ENCODE assay signal across 8 cellular contexts in the genomic region with DNA sequence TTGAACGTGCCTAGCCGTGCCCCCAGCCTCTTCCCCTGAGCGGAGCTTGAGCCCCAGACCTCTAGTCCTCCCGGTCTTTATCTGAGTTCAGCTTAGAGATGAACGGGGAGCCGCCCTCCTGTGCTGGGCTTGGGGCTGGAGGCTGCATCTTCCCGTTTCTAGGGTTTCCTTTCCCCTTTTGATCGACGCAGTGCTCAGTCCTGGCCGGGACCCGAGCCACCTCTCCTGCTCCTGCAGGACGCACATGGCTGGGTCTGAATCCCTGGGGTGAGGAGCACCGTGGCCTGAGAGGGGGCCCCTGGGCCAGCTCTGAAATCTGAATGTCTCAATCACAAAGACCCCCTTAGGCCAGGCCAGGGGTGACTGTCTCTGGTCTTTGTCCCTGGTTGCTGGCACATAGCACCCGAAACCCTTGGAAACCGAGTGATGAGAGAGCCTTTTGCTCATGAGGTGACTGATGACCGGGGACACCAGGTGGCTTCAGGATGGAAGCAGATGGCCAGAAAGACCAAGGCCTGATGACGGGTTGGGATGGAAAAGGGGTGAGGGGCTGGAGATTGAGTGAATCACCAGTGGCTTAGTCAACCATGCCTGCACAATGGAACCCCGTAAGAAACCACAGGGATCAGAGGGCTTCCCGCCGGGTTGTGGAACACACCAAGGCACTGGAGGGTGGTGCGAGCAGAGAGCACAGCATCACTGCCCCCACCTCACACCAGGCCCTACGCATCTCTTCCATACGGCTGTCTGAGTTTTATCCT. TPM values are rescaled to one million over a fixed set of nuclear protein-coding genes. Genes with fewer than 3 reads are reported as not detected.
DNase-seq lines count a peak whose midpoint lies in the region; ATAC-seq, FAIRE-seq and TF ChIP-seq lines count a peak whose summit lies in the region.

No MANE protein-coding gene starts in this region.

- peaks cover 2% of the 10 kb centered on the region for H3K36me3 Mint-ChIP-seq in activated CD8-positive, alpha-beta T cell treated with anti-CD3 and anti-CD28 coated beads for 36 hours (ENCODE audit: low read depth)

- CTCF ChIA-PET in activated CD8-positive, alpha-beta T cell treated with anti-CD3 and anti-CD28 coated beads for 36 hours (lab: Charles Lee), result interaction anchor here (0.6 to 2.8 kb wide), 47 partner anchors 7 to 314 kb away, joined by 3 to 23 read pairs (median 4); a partner anchor contains a TSS

- no peaks in the 10 kb centered on the region for H3K27me3 Mint-ChIP-seq in activated CD8-positive, alpha-beta T cell treated with anti-CD3 and anti-CD28 coated beads for 36 hours

- H3K9me3 Mint-ChIP-seq in activated CD8-positive, alpha-beta T cell treated with anti-CD3 and anti-CD28 coated beads for 36 hours, result no peaks in the 10 kb centered on the region

- FAIRE-seq in D721Med (lab: Jason Lieb, UNC), result no peak

- H3K4me3 ChIP-seq in MM.1S (ENCODE audit: low read length), result peak overlapping the region; percentile 83
- H3K4me3 ChIP-seq in fibroblast of villous mesenchyme (ENCODE audit: low read depth, low read length), result peak overlapping the region; percentile 82
- peak overlapping the region; percentile 78 for H3K4me3 ChIP-seq in neural cell (ENCODE audit: low read length)

- H3K4me1 ChIP-seq in MM.1S (ENCODE audit: low read length), result peaks cover 4% of the 10 kb centered on the region; the same call in 1 of the 2 replicates

- peak overlapping the region; percentile 95 for H2AFZ ChIP-seq in MM.1S (ENCODE audit: low read length)
- peak overlapping the region; percentile 41 for H2AFZ ChIP-seq in neural cell (ENCODE audit: low read depth, low read length)

- no peak for TF ChIP-seq RAD21 in neural cell (conservative IDR thresholded peaks at IDR 0.05)

- H3K27me3 ChIP-seq in MM.1S (replicated peaks; ENCODE audit: insufficient read depth, low read length), result peaks cover 58% of the 10 kb centered on the region
- H3K27me3 ChIP-seq in neural cell (ENCODE audit: insufficient read depth, low read depth, low read length), result no peaks in the 10 kb centered on the region

- H3K9me2 ChIP-seq in MM.1S (replicated peaks; ENCODE audit: insufficient read depth, low read length), result no peaks in the 10 kb centered on the region
- no peaks in the 10 kb centered on the region for H3K9me2 ChIP-seq in neural cell (ENCODE audit: insufficient read depth, low read length)

- no peaks in the 10 kb centered on the region for H3F3A ChIP-seq in MM.1S (ENCODE audit: insufficient read depth, low read length)
- H3F3A ChIP-seq in neural cell (ENCODE audit: insufficient read depth, low read length, poor library complexity, severe bottlenecking), result no peaks in the 10 kb centered on the region

- H3K27ac ChIP-seq in MM.1S (ENCODE audit: low read length), result no peak overlapping the region
- peak overlapping the region; percentile 71 for H3K27ac ChIP-seq in neural cell (ENCODE audit: low read length)

- POLR2A ChIA-PET in activated CD8-positive, alpha-beta T cell treated with anti-CD3 and anti-CD28 coated beads for 36 hours (lab: Charles Lee), result interaction anchor here (0.6 to 1.7 kb wide), 14 partner anchors 10 to 362 kb away, joined by 3 to 14 read pairs (median 4); a partner anchor contains a TSS

- no peak for TF ChIP-seq EP300 in neural cell (conservative IDR thresholded peaks at IDR 0.05; ENCODE audit: poor library complexity, severe bottlenecking)

- H4K20me1 ChIP-seq in MM.1S (ENCODE audit: insufficient read depth, low read length) (no peaks in the 10 kb centered on the region), neural cell (ENCODE audit: insufficient read depth) (no peaks in the 10 kb centered on the region)

- H3K9ac ChIP-seq in MM.1S (ENCODE audit: low read length) (peak overlapping the region; percentile 70; the same call in 1 of the 2 replicates), neural cell (ENCODE audit: low read length) (peak overlapping the region; percentile 88)

- peak; percentile 26 for ATAC-seq in GM19438 (IDR thresholded peaks at IDR 0.05; ENCODE audit: low read depth, unreplicated experiment)
- peak; percentile 34 for ATAC-seq in activated CD8-positive, alpha-beta T cell treated with anti-CD3 and anti-CD28 coated beads for 36 hours
- ATAC-seq in GM18873 (IDR thresholded peaks at IDR 0.05; ENCODE audit: low FRiP score, unreplicated experiment), result no peak

- peak; percentile 26 to 44 for DNase-seq in AML-193 (lab: John Stamatoyannopoulos, UW)
- DNase-seq in MM.1S, result no peak
- peak; percentile 25 for DNase-seq in activated CD8-positive, alpha-beta T cell treated with anti-CD3 and anti-CD28 coated beads for 36 hours
- peak; percentile 11 for DNase-seq in fibroblast of villous mesenchyme (ENCODE audit: low read depth)
- DNase-seq in D721Med (ENCODE audit: insufficient read length, low spot score), result no peak

- H3K36me3 ChIP-seq in MM.1S (replicated peaks; ENCODE audit: insufficient read depth, low read length), result no peaks in the 10 kb centered on the region
- H3K36me3 ChIP-seq in neural cell (ENCODE audit: insufficient read depth, low read length), result no peaks in the 10 kb centered on the region

- intact Hi-C loops in activated CD8-positive, alpha-beta T cell treated with anti-CD3 and anti-CD28 coated beads for 36 hours (cut with micrococcal nuclease), result no loop called here

- H3K4me3 Mint-ChIP-seq in activated CD8-positive, alpha-beta T cell treated with anti-CD3 and anti-CD28 coated beads for 36 hours, result peak overlapping the region; percentile 88

- H3K9me3 ChIP-seq in MM.1S (replicated peaks; ENCODE audit: insufficient read depth, low read length) (no peaks in the 10 kb centered on the region), neural cell (ENCODE audit: low read length) (no peaks in the 10 kb centered on the region)

- H3K79me2 ChIP-seq in MM.1S (ENCODE audit: low read length) (no peaks in the 10 kb centered on the region), neural cell (replicated peaks; ENCODE audit: insufficient read depth, low read length) (peaks cover 9% of the 10 kb centered on the region)

- peak overlapping the region; percentile 100 for H3K4me2 ChIP-seq in MM.1S (ENCODE audit: low read depth, low read length)
- H3K4me2 ChIP-seq in neural cell (ENCODE audit: low read length), result peak overlapping the region; percentile 97

- peaks cover 29% of the 10 kb centered on the region for H3K4me1 Mint-ChIP-seq in activated CD8-positive, alpha-beta T cell treated with anti-CD3 and anti-CD28 coated beads for 36 hours (ENCODE audit: low read depth)

- TF ChIP-seq CTCF in MM.1S (IDR thresholded peaks at IDR 0.05; ENCODE audit: low read length) (no peak), fibroblast of villous mesenchyme (IDR thresholded peaks at IDR 0.05; ENCODE audit: insufficient read depth, low read depth, low read length) (no peak), neural cell (IDR thresholded peaks at IDR 0.05; ENCODE audit: poor library complexity, severe bottlenecking) (no peak), D721Med (IDR thresholded peaks at IDR 0.05; ENCODE audit: insufficient read depth, missing control alignments) (no peak)
- no peak for TF ChIP-seq CTCF in activated CD8-positive, alpha-beta T cell treated with anti-CD3 and anti-CD28 coated beads for 36 hours (IDR thresholded peaks at IDR 0.05)

- peak overlapping the region; percentile 79 for H3K27ac Mint-ChIP-seq in activated CD8-positive, alpha-beta T cell treated with anti-CD3 and anti-CD28 coated beads for 36 hours

TF ChIP-seq in neural cell, 6 proteins besides CTCF, POLR2A, EP300 and RAD21:
- TF ChIP-seq EZH2 (IDR thresholded peaks at IDR 0.05; ENCODE audit: borderline replicate concordance, insufficient read depth, low read length, poor library complexity, severe bottlenecking) (no peak), POLR2AphosphoS5 (IDR thresholded peaks at IDR 0.05) (no peak), SMC3 (conservative IDR thresholded peaks at IDR 0.05; ENCODE audit: poor library complexity) (no peak), MXI1 (conservative IDR thresholded peaks at IDR 0.05; ENCODE audit: poor library complexity, severe bottlenecking) (no peak), TAF1 (IDR thresholded peaks at IDR 0.05; ENCODE audit: low read depth) (no peak)
- TF ChIP-seq, protein P1, sequence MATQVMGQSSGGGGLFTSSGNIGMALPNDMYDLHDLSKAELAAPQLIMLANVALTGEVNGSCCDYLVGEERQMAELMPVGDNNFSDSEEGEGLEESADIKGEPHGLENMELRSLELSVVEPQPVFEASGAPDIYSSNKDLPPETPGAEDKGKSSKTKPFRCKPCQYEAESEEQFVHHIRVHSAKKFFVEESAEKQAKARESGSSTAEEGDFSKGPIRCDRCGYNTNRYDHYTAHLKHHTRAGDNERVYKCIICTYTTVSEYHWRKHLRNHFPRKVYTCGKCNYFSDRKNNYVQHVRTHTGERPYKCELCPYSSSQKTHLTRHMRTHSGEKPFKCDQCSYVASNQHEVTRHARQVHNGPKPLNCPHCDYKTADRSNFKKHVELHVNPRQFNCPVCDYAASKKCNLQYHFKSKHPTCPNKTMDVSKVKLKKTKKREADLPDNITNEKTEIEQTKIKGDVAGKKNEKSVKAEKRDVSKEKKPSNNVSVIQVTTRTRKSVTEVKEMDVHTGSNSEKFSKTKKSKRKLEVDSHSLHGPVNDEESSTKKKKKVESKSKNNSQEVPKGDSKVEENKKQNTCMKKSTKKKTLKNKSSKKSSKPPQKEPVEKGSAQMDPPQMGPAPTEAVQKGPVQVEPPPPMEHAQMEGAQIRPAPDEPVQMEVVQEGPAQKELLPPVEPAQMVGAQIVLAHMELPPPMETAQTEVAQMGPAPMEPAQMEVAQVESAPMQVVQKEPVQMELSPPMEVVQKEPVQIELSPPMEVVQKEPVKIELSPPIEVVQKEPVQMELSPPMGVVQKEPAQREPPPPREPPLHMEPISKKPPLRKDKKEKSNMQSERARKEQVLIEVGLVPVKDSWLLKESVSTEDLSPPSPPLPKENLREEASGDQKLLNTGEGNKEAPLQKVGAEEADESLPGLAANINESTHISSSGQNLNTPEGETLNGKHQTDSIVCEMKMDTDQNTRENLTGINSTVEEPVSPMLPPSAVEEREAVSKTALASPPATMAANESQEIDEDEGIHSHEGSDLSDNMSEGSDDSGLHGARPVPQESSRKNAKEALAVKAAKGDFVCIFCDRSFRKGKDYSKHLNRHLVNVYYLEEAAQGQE (IDR thresholded peaks at IDR 0.05; ENCODE audit: borderline replicate concordance), result no peak

RNA-seq across cellular contexts. Expression of a gene that starts 0.7 kb away (rescaled TPM):
- 10 to 100 TPM; 42.6 to 46.2 TPM for total RNA-seq in activated CD8-positive, alpha-beta T cell treated with anti-CD3 and anti-CD28 coated beads for 36 hours
- 15.1 and 24.5 TPM in 2 replicates for total RNA-seq in fibroblast of villous mesenchyme
- polyA plus RNA-seq in neural cell, result 58.9 and 67.6 TPM in 2 replicates
- polyA minus RNA-seq in neural cell, result 29.6 and 36.5 TPM in 2 replicates

RNA-seq across cellular contexts. Expression of a gene that starts 44.8 kb away (rescaled TPM):
- total RNA-seq in activated CD8-positive, alpha-beta T cell treated with anti-CD3 and anti-CD28 coated beads for 36 hours, result 100 to 1,000 TPM; 178 to 183 TPM
- 73.8 and 84.6 TPM in 2 replicates for total RNA-seq in fibroblast of villous mesenchyme
- polyA plus RNA-seq in neural cell, result 96.6 and 109 TPM in 2 replicates
- polyA minus RNA-seq in neural cell, result 75.4 and 82.0 TPM in 2 replicates

Comparison
In these comparisons a context has a peak if more than half of its experiments do, and no peak if none do; other contexts are left out.
1. DNase-seq: peak in AML-193 (2 of 2), activated CD8-positive, alpha-beta T cell treated with anti-CD3 and anti-CD28 coated beads for 36 hours (single experiment) and fibroblast of villous mesenchyme (single experiment); none in MM.1S (single experiment) and D721Med (single experiment).
2. Peak in every context shown above with its lines, with median percentiles within 50 percentile points of each other: H3K4me3 ChIP-seq.